In genomic region chr3:55246016-55246415, GRCh38 we compare ENCODE assay signal across 1 cellular context.
TF ChIP-seq lines count a peak whose summit lies in the region.

No MANE protein-coding gene starts in this region.

TF ChIP-seq in IMR-90, 13 proteins besides CTCF, POLR2A, EP300 and RAD21:
- TF ChIP-seq MXI1 (IDR thresholded peaks at IDR 0.05; ENCODE audit: borderline replicate concordance, low read depth, low read length), result no peak
- TF ChIP-seq ELK1 (IDR thresholded peaks at IDR 0.05; ENCODE audit: borderline replicate concordance, low read depth, low read length), result no peak
- no peak for TF ChIP-seq FOS (IDR thresholded peaks at IDR 0.05; ENCODE audit: low read depth, low read length)
- TF ChIP-seq CHD1 (IDR thresholded peaks at IDR 0.05; ENCODE audit: low read depth, low read length), result no peak
- TF ChIP-seq SMC3 (IDR thresholded peaks at IDR 0.05; ENCODE audit: low read depth, low read length), result no peak
- TF ChIP-seq BHLHE40 (IDR thresholded peaks at IDR 0.05; ENCODE audit: low read depth, low read length), result no peak
- TF ChIP-seq NFE2L2 (IDR thresholded peaks at IDR 0.05; ENCODE audit: low read depth, low read length), result no peak
- no peak for TF ChIP-seq CEBPB (IDR thresholded peaks at IDR 0.05; ENCODE audit: low read depth, low read length)
- TF ChIP-seq RFX5 (IDR thresholded peaks at IDR 0.05; ENCODE audit: low read depth, low read length), result no peak
- TF ChIP-seq MAFK (IDR thresholded peaks at IDR 0.05; ENCODE audit: low read depth, low read length), result no peak
- TF ChIP-seq MAZ (IDR thresholded peaks at IDR 0.05; ENCODE audit: borderline replicate concordance, low read depth, low read length), result no peak
- no peak for TF ChIP-seq RCOR1 (IDR thresholded peaks at IDR 0.05; ENCODE audit: insufficient replicate concordance, low read length)
- no peak for TF ChIP-seq USF2 (IDR thresholded peaks at IDR 0.05; ENCODE audit: low read depth, low read length)
